ENCODE assay signal across 9 cellular contexts in genomic region chr1:21638531-21639341, GRCh38. TPM values are rescaled to one million over a fixed set of nuclear protein-coding genes. Genes with fewer than 3 reads are reported as not detected.
DNase-seq lines count a peak whose midpoint lies in the region; ATAC-seq and TF ChIP-seq lines count a peak whose summit lies in the region.
"Had no signal": no experiment of that assay in that cellular context is flagged by ENCODE, and none has a peak within 500 bp of the region (broad histone marks: within the 10 kb centered on the region; RNA-seq: fewer than 3 reads in every experiment).

No MANE protein-coding gene starts in this region.

- H3K4me1 Mint-ChIP-seq in activated CD4-positive, alpha-beta T cell treated with anti-CD3 and anti-CD28 coated beads for 36 hours: peaks cover 5% of the 10 kb centered on the region
- peaks cover 5% of the 10 kb centered on the region for H3K4me1 Mint-ChIP-seq in activated CD4-positive, alpha-beta T cell treated with anti-CD3 and anti-CD28 coated beads, Interleukin-2, amount 10 ng/mL, durations not matched to agents 24 days and 14 days
- peaks cover 7 to 21% of the 10 kb centered on the region in 2 donors for H3K4me1 Mint-ChIP-seq in stimulated activated naive B cell treated with anti-CD40 and anti-IgM and Interleukin-4, amounts not matched to agents 10 μg/mL and 1 μg/mL and 100 μg/mL, for 72 hours
- H3K4me1 Mint-ChIP-seq in nephron progenitor cell: peaks cover 30% of the 10 kb centered on the region

- H3K27me3 Mint-ChIP-seq in activated CD4-positive, alpha-beta T cell treated with anti-CD3 and anti-CD28 coated beads for 36 hours: peaks cover 6% of the 10 kb centered on the region
- no peaks in the 10 kb centered on the region for H3K27me3 Mint-ChIP-seq in activated CD4-positive, alpha-beta T cell treated with anti-CD3 and anti-CD28 coated beads, Interleukin-2, amount 10 ng/mL, durations not matched to agents 24 days and 14 days
- H3K27me3 Mint-ChIP-seq in stimulated activated naive B cell treated with anti-CD40 and anti-IgM and Interleukin-4, amounts not matched to agents 10 μg/mL and 1 μg/mL and 100 μg/mL, for 72 hours: peaks cover 52 to 60% of the 10 kb centered on the region in 2 donors
- H3K27me3 Mint-ChIP-seq in nephron progenitor cell (ENCODE audit: low read depth, poor library complexity): peaks cover 12% of the 10 kb centered on the region

- POLR2A ChIA-PET in activated CD4-positive, alpha-beta T cell treated with anti-CD3 and anti-CD28 coated beads for 36 hours (lab: Charles Lee): no interaction called here

- peak; percentile 89 for ATAC-seq in activated CD4-positive, alpha-beta T cell treated with anti-CD3 and anti-CD28 coated beads for 36 hours
- peak; percentile 81 to 83 for ATAC-seq in stimulated activated naive B cell treated with anti-CD40 and anti-IgM and Interleukin-4, amounts not matched to agents 10 μg/mL and 1 μg/mL and 100 μg/mL, for 72 hours (replicated peaks)

- no peak for TF ChIP-seq CTCF in fibroblast of the aortic adventitia (IDR thresholded peaks at IDR 0.05; ENCODE audit: insufficient read depth, low read length)
- no peak for TF ChIP-seq CTCF in nephron progenitor cell (IDR thresholded peaks at IDR 0.05)

- no peak overlapping the region for H3K4me3 Mint-ChIP-seq in activated CD4-positive, alpha-beta T cell treated with anti-CD3 and anti-CD28 coated beads for 36 hours
- no peak overlapping the region for H3K4me3 Mint-ChIP-seq in activated CD4-positive, alpha-beta T cell treated with anti-CD3 and anti-CD28 coated beads, Interleukin-2, amount 10 ng/mL, durations not matched to agents 24 days and 14 days
- H3K4me3 Mint-ChIP-seq in stimulated activated naive B cell treated with anti-CD40 and anti-IgM and Interleukin-4, amounts not matched to agents 10 μg/mL and 1 μg/mL and 100 μg/mL, for 72 hours: no peak overlapping the region
- H3K4me3 Mint-ChIP-seq in nephron progenitor cell: no peak overlapping the region

- no peaks in the 10 kb centered on the region for H3K36me3 Mint-ChIP-seq in activated CD4-positive, alpha-beta T cell treated with anti-CD3 and anti-CD28 coated beads for 36 hours (ENCODE audit: low read depth)
- H3K36me3 Mint-ChIP-seq in activated CD4-positive, alpha-beta T cell treated with anti-CD3 and anti-CD28 coated beads, Interleukin-2, amount 10 ng/mL, durations not matched to agents 24 days and 14 days (ENCODE audit: low read depth): no peaks in the 10 kb centered on the region
- H3K36me3 Mint-ChIP-seq in stimulated activated naive B cell treated with anti-CD40 and anti-IgM and Interleukin-4, amounts not matched to agents 10 μg/mL and 1 μg/mL and 100 μg/mL, for 72 hours: no peaks in the 10 kb centered on the region
- no peaks in the 10 kb centered on the region for H3K36me3 Mint-ChIP-seq in nephron progenitor cell (ENCODE audit: low read depth)

- H3K27ac Mint-ChIP-seq in activated CD4-positive, alpha-beta T cell treated with anti-CD3 and anti-CD28 coated beads for 36 hours: no peak overlapping the region
- no peak overlapping the region for H3K27ac Mint-ChIP-seq in activated CD4-positive, alpha-beta T cell treated with anti-CD3 and anti-CD28 coated beads, Interleukin-2, amount 10 ng/mL, durations not matched to agents 24 days and 14 days
- H3K27ac Mint-ChIP-seq in stimulated activated naive B cell treated with anti-CD40 and anti-IgM and Interleukin-4, amounts not matched to agents 10 μg/mL and 1 μg/mL and 100 μg/mL, for 72 hours: peak overlapping the region; percentile 71
- no peak overlapping the region for H3K27ac Mint-ChIP-seq in nephron progenitor cell
- H3K27ac Mint-ChIP-seq: progenitor cell of endocrine pancreas had no signal

- intact Hi-C loops in activated CD4-positive, alpha-beta T cell treated with anti-CD3 and anti-CD28 coated beads for 36 hours (cut with DNase I, micrococcal nuclease): no loop called here
- intact Hi-C loops in activated CD4-positive, alpha-beta T cell treated with anti-CD3 and anti-CD28 coated beads, Interleukin-2, amount 10 ng/mL, durations not matched to agents 24 days and 14 days (cut with micrococcal nuclease): no loop called here

- H3K4me3 ChIP-seq in fibroblast of the aortic adventitia (ENCODE audit: low read depth, low read length): no peak overlapping the region

- peak; percentile 48 for DNase-seq in activated CD4-positive, alpha-beta T cell treated with anti-CD3 and anti-CD28 coated beads for 36 hours
- no peak for DNase-seq in activated CD4-positive, alpha-beta T cell treated with anti-CD3 and anti-CD28 coated beads, Interleukin-2, amount 10 ng/mL, durations not matched to agents 24 days and 14 days
- DNase-seq in RKO (ENCODE audit: low spot score) (peak; percentile 46), fibroblast of the aortic adventitia (ENCODE audit: low read depth) (peak; percentile 12), nephron progenitor cell (no peak), OCI-M2 (lab: John Stamatoyannopoulos, UW; ENCODE audit: unreplicated experiment) (no peak), inferior parietal cortex (ENCODE audit: extremely low spot score) (no peak)
- DNase-seq in stimulated activated naive B cell treated with anti-CD40 and anti-IgM and Interleukin-4, amounts not matched to agents 10 μg/mL and 1 μg/mL and 100 μg/mL, for 72 hours: peak; percentile 26

- CTCF ChIA-PET in activated CD4-positive, alpha-beta T cell treated with anti-CD3 and anti-CD28 coated beads for 36 hours (lab: Charles Lee): interaction anchor here (0.5 to 0.9 kb wide), 3 partner anchors 20 to 296 kb away, joined by 3 to 4 read pairs (median 4); no protein-coding TSS in a partner anchor

- no peaks in the 10 kb centered on the region for H3K9me3 Mint-ChIP-seq in activated CD4-positive, alpha-beta T cell treated with anti-CD3 and anti-CD28 coated beads for 36 hours (ENCODE audit: low read depth)
- H3K9me3 Mint-ChIP-seq in activated CD4-positive, alpha-beta T cell treated with anti-CD3 and anti-CD28 coated beads, Interleukin-2, amount 10 ng/mL, durations not matched to agents 24 days and 14 days: no peaks in the 10 kb centered on the region
- H3K9me3 Mint-ChIP-seq in stimulated activated naive B cell treated with anti-CD40 and anti-IgM and Interleukin-4, amounts not matched to agents 10 μg/mL and 1 μg/mL and 100 μg/mL, for 72 hours: no peaks in the 10 kb centered on the region
- H3K9me3 Mint-ChIP-seq in nephron progenitor cell: no peaks in the 10 kb centered on the region

RNA-seq across cellular contexts. Expression of gene RAP1GAP, which starts 30.4 kb away (rescaled TPM):
- 1 to 10 TPM; 2.1 to 2.5 TPM for total RNA-seq in activated CD4-positive, alpha-beta T cell treated with anti-CD3 and anti-CD28 coated beads for 36 hours
- 0.42 and 0.71 TPM in 2 replicates for total RNA-seq in activated CD4-positive, alpha-beta T cell treated with anti-CD3 and anti-CD28 coated beads, Interleukin-2, amount 10 ng/mL, durations not matched to agents 24 days and 14 days
- total RNA-seq in fibroblast of the aortic adventitia (ENCODE audit: low replicate concordance): 0.08 and 0.09 TPM in 2 replicates

Comparison
In these comparisons a context has a peak if more than half of its experiments do, and no peak if none do; other contexts are left out.
1. DNase-seq: peak in activated CD4-positive, alpha-beta T cell treated with anti-CD3 and anti-CD28 coated beads for 36 hours (single experiment), RKO (single experiment), fibroblast of the aortic adventitia (single experiment) and stimulated activated naive B cell treated with anti-CD40 and anti-IgM and Interleukin-4, amounts not matched to agents 10 μg/mL and 1 μg/mL and 100 μg/mL, for 72 hours (single experiment); none in activated CD4-positive, alpha-beta T cell treated with anti-CD3 and anti-CD28 coated beads, Interleukin-2, amount 10 ng/mL, durations not matched to agents 24 days and 14 days (single experiment), nephron progenitor cell (single experiment), OCI-M2 (single experiment) and inferior parietal cortex (single experiment).